Comparison of ENCODE assay signal across 11 cellular contexts in the genomic region with DNA sequence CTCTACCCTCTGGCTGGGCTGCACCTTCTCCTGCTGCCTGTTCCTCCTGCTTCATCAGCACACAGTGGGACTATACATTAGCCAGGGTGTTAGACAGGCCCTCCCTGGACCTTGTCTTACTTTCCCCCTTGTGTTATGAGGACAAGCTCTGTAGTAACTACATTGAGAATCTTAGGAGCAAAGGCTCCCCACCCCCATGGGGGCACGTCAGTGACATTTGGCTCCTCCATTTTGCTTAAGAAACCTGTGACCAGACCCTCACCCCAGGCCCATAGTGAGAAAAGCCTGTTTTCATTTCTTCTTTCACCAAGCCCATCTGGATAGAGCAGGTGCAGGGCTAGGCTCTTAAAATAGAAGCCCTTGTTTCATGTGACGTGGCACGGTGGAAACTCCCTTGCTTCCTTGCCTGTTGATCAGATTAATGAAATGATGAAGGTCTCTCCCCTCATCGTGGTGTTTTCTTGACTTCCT.
DNase-seq lines count a peak whose midpoint lies in the region; ATAC-seq and TF ChIP-seq lines count a peak whose summit lies in the region.
"Had no signal": no experiment of that assay in that cellular context is flagged by ENCODE, and none has a peak within 500 bp of the region (broad histone marks: within the 10 kb centered on the region; RNA-seq: fewer than 3 reads in every experiment).

No MANE protein-coding gene starts in this region.

- intact Hi-C loops in A673 (cut with micrococcal nuclease; ENCODE audit: unreplicated experiment): no loop called here

- no peak overlapping the region for H3K27ac ChIP-seq in CD4-positive, CD25-positive, alpha-beta regulatory T cell (ENCODE audit: insufficient read depth, low read length, poor library complexity, severe bottlenecking)
- no peak overlapping the region for H3K27ac ChIP-seq in A673 (ENCODE audit: low read depth, low read length, poor library complexity, severe bottlenecking)

- DNase-seq in CD4-positive, CD25-positive, alpha-beta regulatory T cell: peak in 1 of 3 donors; percentile 60
- no peak for DNase-seq in effector CD4-positive, alpha-beta T cell
- DNase-seq in A673 (ENCODE audit: low spot score): no peak
- no peak for DNase-seq in HuH-7.5 (ENCODE audit: low spot score)
- no peak for DNase-seq in omental fat pad (ENCODE audit: low spot score)
- DNase-seq: NCI-H69, T-helper 9 cell had no signal

- H3K27ac Mint-ChIP-seq in CD4-positive, CD25-positive, alpha-beta regulatory T cell: no peak overlapping the region
- H3K27ac Mint-ChIP-seq: activated T-helper 17 cell treated with anti-CD3 and anti-CD28 coated beads, Interleukin-2, amount 50 U/mL, for 72 hours had no signal

- POLR2A ChIA-PET in A673 (lab: Charles Lee; ENCODE audit: low non-redundant PET): no interaction called here

- no peaks in the 10 kb centered on the region for H3K9me2 ChIP-seq in Loucy (replicated peaks; ENCODE audit: low read depth, low read length)

- peaks cover 4% of the 10 kb centered on the region for H3K27me3 Mint-ChIP-seq in CD4-positive, CD25-positive, alpha-beta regulatory T cell

- H3K79me2 ChIP-seq in Loucy (ENCODE audit: insufficient read depth, low read length): no peaks in the 10 kb centered on the region

- H3K4me2 ChIP-seq in Loucy (ENCODE audit: low read depth, low read length, poor library complexity, severe bottlenecking): peak overlapping the region; percentile 35

- no peak overlapping the region for H3K4me3 ChIP-seq in CD4-positive, CD25-positive, alpha-beta regulatory T cell (ENCODE audit: low read depth, low read length)
- no peak overlapping the region for H3K4me3 ChIP-seq in Loucy (ENCODE audit: low read length, poor library complexity, severe bottlenecking)
- H3K4me3 ChIP-seq in A673 (ENCODE audit: low read depth, low read length, poor library complexity, severe bottlenecking): no peak overlapping the region

- peaks cover 5 to 9% (median 7%) of the 10 kb centered on the region in 4 donors for H3K4me1 Mint-ChIP-seq in CD4-positive, CD25-positive, alpha-beta regulatory T cell
- H3K4me1 Mint-ChIP-seq: activated T-helper 17 cell treated with anti-CD3 and anti-CD28 coated beads, Interleukin-2, amount 50 U/mL, for 72 hours had no signal

- H3K9ac ChIP-seq in Loucy (ENCODE audit: low read depth, low read length, poor library complexity, severe bottlenecking): no peak overlapping the region

- H3K9me3 Mint-ChIP-seq in CD4-positive, CD25-positive, alpha-beta regulatory T cell: peaks cover 0 to 1% (median 0%) of the 10 kb centered on the region in 7 donors
- H3K9me3 Mint-ChIP-seq: activated T-helper 17 cell treated with anti-CD3 and anti-CD28 coated beads, Interleukin-2, amount 50 U/mL, for 72 hours had no signal

- no peak overlapping the region; the same call in 1 of the 2 replicates for H2AFZ ChIP-seq in Loucy (ENCODE audit: low read length)

- no peaks in the 10 kb centered on the region for H3F3A ChIP-seq in Loucy (ENCODE audit: low read depth)

- ATAC-seq in CD4-positive, CD25-positive, alpha-beta regulatory T cell (ENCODE audit: low read depth in 2 of 2): peak; percentile 47 to 58
- ATAC-seq in GM19328 (IDR thresholded peaks at IDR 0.05; ENCODE audit: unreplicated experiment) (peak; percentile 74), HG02852 (IDR thresholded peaks at IDR 0.05; ENCODE audit: unreplicated experiment) (peak; percentile 82), omental fat pad (ENCODE audit: low FRiP score) (no peak)
- ATAC-seq: activated T-helper 17 cell treated with anti-CD3 and anti-CD28 coated beads, Interleukin-2, amount 50 U/mL, for 72 hours had no signal

- no peaks in the 10 kb centered on the region for H3K9me3 ChIP-seq in CD4-positive, CD25-positive, alpha-beta regulatory T cell (ENCODE audit: control insufficient read depth in 2 of 2, low read length in 2 of 2)
- H3K9me3 ChIP-seq in Loucy (ENCODE audit: insufficient read depth, low read depth, low read length) (no peaks in the 10 kb centered on the region), A673 (ENCODE audit: low read depth, low read length, poor library complexity, severe bottlenecking) (no peaks in the 10 kb centered on the region)

- no peaks in the 10 kb centered on the region for H4K20me1 ChIP-seq in Loucy (ENCODE audit: insufficient read depth, low read length, poor library complexity, severe bottlenecking)

- BruUV-seq in A673 (replicated peaks; lab: Mats Ljungman, UMichigan): no TSS peak

- H3K27me3 ChIP-seq in CD4-positive, CD25-positive, alpha-beta regulatory T cell (ENCODE audit: control insufficient read depth, insufficient read depth, low read length): no peaks in the 10 kb centered on the region
- H3K27me3 ChIP-seq in Loucy (ENCODE audit: insufficient read depth, low read length, poor library complexity, severe bottlenecking) (no peaks in the 10 kb centered on the region), A673 (replicated peaks; ENCODE audit: insufficient read depth, low read depth, low read length, poor library complexity) (peaks cover 62% of the 10 kb centered on the region)

- no peaks in the 10 kb centered on the region for H3K36me3 Mint-ChIP-seq in CD4-positive, CD25-positive, alpha-beta regulatory T cell

- no peaks in the 10 kb centered on the region for H3K4me1 ChIP-seq in CD4-positive, CD25-positive, alpha-beta regulatory T cell (ENCODE audit: control insufficient read depth, insufficient read depth, low read length, poor library complexity, severe bottlenecking)
- H3K4me1 ChIP-seq in Loucy (ENCODE audit: insufficient read depth, low read length, poor library complexity, severe bottlenecking) (peaks cover 9% of the 10 kb centered on the region), A673 (ENCODE audit: insufficient read depth, low read length, poor library complexity, severe bottlenecking) (no peaks in the 10 kb centered on the region)

- no peaks in the 10 kb centered on the region for H3K36me3 ChIP-seq in CD4-positive, CD25-positive, alpha-beta regulatory T cell (ENCODE audit: control insufficient read depth, insufficient read depth, low read length)
- H3K36me3 ChIP-seq in Loucy (ENCODE audit: insufficient read depth, low read length): no peaks in the 10 kb centered on the region
- no peaks in the 10 kb centered on the region for H3K36me3 ChIP-seq in A673 (ENCODE audit: insufficient read depth, low read length, poor library complexity, severe bottlenecking)

- no peak overlapping the region for H3K4me3 Mint-ChIP-seq in CD4-positive, CD25-positive, alpha-beta regulatory T cell
- H3K4me3 Mint-ChIP-seq: activated T-helper 17 cell treated with anti-CD3 and anti-CD28 coated beads, Interleukin-2, amount 50 U/mL, for 72 hours had no signal

- TF ChIP-seq CTCF in Loucy (conservative IDR thresholded peaks at IDR 0.05; ENCODE audit: low read length) (no peak), A673 (conservative IDR thresholded peaks at IDR 0.05; ENCODE audit: low read depth, low read length) (no peak), omental fat pad (IDR thresholded peaks at IDR 0.05) (no peak)

- CTCF ChIA-PET in A673 (lab: Charles Lee): no interaction called here
